1 cellular context compared by ENCODE assay signal in genomic region chr12:51721281-51721940, GRCh38.
TF ChIP-seq lines count a peak whose summit lies in the region.

No MANE protein-coding gene starts in this region.

TF ChIP-seq in H1, 55 proteins besides CTCF, POLR2A, EP300 and RAD21:
- TF ChIP-seq ATF3 (IDR thresholded peaks at IDR 0.05; ENCODE audit: insufficient read depth, low read depth, low read length), result no peak
- TF ChIP-seq E2F6 (IDR thresholded peaks at IDR 0.05), result no peak
- no peak for TF ChIP-seq RFX5 (IDR thresholded peaks at IDR 0.05; ENCODE audit: borderline replicate concordance, low read depth, low read length)
- TF ChIP-seq CREB1 (IDR thresholded peaks at IDR 0.05), result peak; percentile 19; the same call in 1 of the 2 replicates
- TF ChIP-seq TBP (IDR thresholded peaks at IDR 0.05; ENCODE audit: low read depth, low read length), result peak; percentile 97
- 0 out of 2 replicates have a peak, but pooled peaks have one; percentile 69 for TF ChIP-seq RBBP5 (IDR thresholded peaks at IDR 0.05; ENCODE audit: borderline replicate concordance, low read depth, low read length)
- peak; percentile 8 for TF ChIP-seq NANOG (IDR thresholded peaks at IDR 0.05; ENCODE audit: insufficient read depth, low read depth, low read length, poor library complexity, severe bottlenecking)
- no peak for TF ChIP-seq SP2 (IDR thresholded peaks at IDR 0.05; ENCODE audit: low read length)
- no peak for TF ChIP-seq NRF1 (IDR thresholded peaks at IDR 0.05; ENCODE audit: low read depth, low read length)
- TF ChIP-seq SP4 (IDR thresholded peaks at IDR 0.05; ENCODE audit: low read length), result no peak
- no peak for TF ChIP-seq EZH2 (IDR thresholded peaks at IDR 0.05; ENCODE audit: low read depth, low read length, severe bottlenecking)
- no peak for TF ChIP-seq BCL11A (IDR thresholded peaks at IDR 0.05; ENCODE audit: low read depth in 2 of 2, low read length in 2 of 2)
- no peak for TF ChIP-seq PHF8 (conservative IDR thresholded peaks at IDR 0.05; ENCODE audit: low read depth, low read length)
- peak; percentile 81; the same call in 1 of the 2 replicates for TF ChIP-seq GABPA (IDR thresholded peaks at IDR 0.05; ENCODE audit: borderline replicate concordance, insufficient read depth, low read length)
- no peak for TF ChIP-seq ZNF274 (IDR thresholded peaks at IDR 0.05; ENCODE audit: borderline replicate concordance, extremely low read depth, low read length)
- no peak for TF ChIP-seq GTF2F1 (IDR thresholded peaks at IDR 0.05; ENCODE audit: borderline replicate concordance, low read depth, low read length)
- peak; percentile 73 for TF ChIP-seq ASH2L (IDR thresholded peaks at IDR 0.05; ENCODE audit: low read length)
- no peak for TF ChIP-seq SUZ12 (IDR thresholded peaks at IDR 0.05; ENCODE audit: low read length)
- TF ChIP-seq MAX (IDR thresholded peaks at IDR 0.05), result peak; percentile 58; the same call in 1 of the 2 replicates
TF ChIP-seq in H1: peak in this region for 7.
